ENCODE assay signal across 30 cellular contexts in the genomic region with DNA sequence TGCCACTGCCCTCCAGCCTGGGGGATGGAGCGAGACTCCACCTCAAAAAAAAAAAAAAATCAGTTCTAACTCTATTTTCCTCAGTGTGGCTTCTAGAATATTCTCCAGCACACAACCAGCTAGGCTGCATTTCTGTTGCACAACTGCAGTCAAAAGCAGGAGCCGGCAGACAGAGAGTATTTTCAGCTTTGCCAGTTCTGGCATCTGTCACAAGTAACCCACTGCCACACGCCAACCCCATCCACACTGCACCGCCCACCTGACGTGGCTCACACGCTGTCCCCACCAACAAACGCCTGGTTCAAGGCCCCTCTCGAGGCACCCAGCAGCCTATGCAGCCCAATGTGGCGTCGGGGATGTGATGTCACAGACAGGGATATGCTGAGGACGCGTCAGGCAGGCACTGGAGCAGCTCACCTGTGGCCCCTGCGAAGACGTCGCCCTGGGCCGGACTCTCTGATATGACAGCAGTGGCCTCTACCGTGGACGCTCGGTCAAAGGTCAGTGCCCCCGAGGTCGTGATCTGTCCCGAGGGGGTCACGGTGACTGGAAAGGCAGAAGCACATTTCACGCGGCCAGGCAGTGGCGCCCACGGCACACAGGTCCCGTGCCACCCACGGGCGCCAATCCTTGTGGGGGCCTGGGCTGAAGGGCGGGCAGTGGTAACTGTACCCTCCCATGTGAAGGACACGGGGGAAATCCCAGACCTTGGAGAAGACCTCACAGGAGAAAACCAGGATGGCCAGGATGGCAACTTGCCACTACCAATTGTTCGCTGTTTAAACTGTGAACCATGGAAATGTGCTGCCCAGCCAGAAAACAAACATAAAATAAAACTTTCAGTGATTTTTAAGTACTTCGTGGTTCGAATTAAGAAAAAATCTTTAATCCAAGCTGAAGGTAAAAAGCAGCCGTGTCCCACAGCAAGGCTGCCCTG. TPM values are rescaled to one million over a fixed set of nuclear protein-coding genes. Genes with fewer than 3 reads are reported as not detected.
DNase-seq lines count a peak whose midpoint lies in the region; ATAC-seq and TF ChIP-seq lines count a peak whose summit lies in the region.
"Had no signal": no experiment of that assay in that cellular context is flagged by ENCODE, and none has a peak within 500 bp of the region (broad histone marks: within the 10 kb centered on the region; RNA-seq: fewer than 3 reads in every experiment).

No MANE protein-coding gene starts in this region.

- H3K4me3 Mint-ChIP-seq in WTC11 = no peak overlapping the region
- no peak overlapping the region for H3K4me3 Mint-ChIP-seq in stimulated activated memory B cell treated with anti-CD40 and anti-IgM and Interleukin-4, amounts not matched to agents 10 μg/mL and 1 μg/mL and 100 μg/mL, for 72 hours
- no peak overlapping the region for H3K4me3 Mint-ChIP-seq in nephron progenitor cell
- H3K4me3 Mint-ChIP-seq: CD4-positive, alpha-beta memory T cell had no signal

- H3K27me3 Mint-ChIP-seq in WTC11 (ENCODE audit: low read depth) = no peaks in the 10 kb centered on the region
- no peaks in the 10 kb centered on the region for H3K27me3 Mint-ChIP-seq in stimulated activated memory B cell treated with anti-CD40 and anti-IgM and Interleukin-4, amounts not matched to agents 10 μg/mL and 1 μg/mL and 100 μg/mL, for 72 hours
- no peaks in the 10 kb centered on the region for H3K27me3 Mint-ChIP-seq in nephron progenitor cell (ENCODE audit: low read depth, poor library complexity)
- H3K27me3 Mint-ChIP-seq: CD4-positive, alpha-beta memory T cell had no signal

- no peaks in the 10 kb centered on the region for H3K27me3 ChIP-seq in liver (ENCODE audit: control insufficient read depth in 4 of 4, insufficient read depth in 4 of 4, low read length in 3 of 4)

- H3K4me3 ChIP-seq in HEK293 (ENCODE audit: low read depth, low read length) (no peak overlapping the region), liver (ENCODE audit: low read depth in 1 of 3, low read length in 3 of 3) (no peak overlapping the region)
- H3K4me3 ChIP-seq: A549, HAP-1 had no signal

- DNase-seq in WTC11 (ENCODE audit: low spot score) (no peak), LoVo (ENCODE audit: low spot score) (no peak), HuH-7.5 (ENCODE audit: low spot score) (no peak), nephron progenitor cell (no peak)
- DNase-seq: AML-193; C1 segment of cervical spinal cord; CD4-positive, alpha-beta memory T cell; COR-L47; DMS53; GOT3; IMR-90; NCI-H1048; NCI-H1417; NCI-H1694 treated with DMSO at 0.1 percent for 48 hours; NCI-H2081; NCI-H2171; NCI-H226; NCI-H510A; NCI-H69; RPMI8226; SIG-M5 had no signal

- no peak overlapping the region for H3K27ac ChIP-seq in HEK293 (ENCODE audit: extremely low read depth, low read depth, low read length)
- H3K27ac ChIP-seq in liver (ENCODE audit: low read depth in 1 of 2, low read length in 2 of 2) = peak overlapping the region; percentile 71 to 81
- H3K27ac ChIP-seq: A549, KMS-11 had no signal

- H3K9me3 Mint-ChIP-seq in WTC11 (no peaks in the 10 kb centered on the region), nephron progenitor cell (no peaks in the 10 kb centered on the region)
- peaks cover 2% of the 10 kb centered on the region for H3K9me3 Mint-ChIP-seq in stimulated activated memory B cell treated with anti-CD40 and anti-IgM and Interleukin-4, amounts not matched to agents 10 μg/mL and 1 μg/mL and 100 μg/mL, for 72 hours

- no peak for ATAC-seq in WTC11
- ATAC-seq in stimulated activated memory B cell treated with anti-CD40 and anti-IgM and Interleukin-4, amounts not matched to agents 10 μg/mL and 1 μg/mL and 100 μg/mL, for 72 hours = peak; percentile 34
- ATAC-seq: SK-N-SH treated with all-trans-retinoic acid at 6 μM for 48 hours had no signal

- peaks cover 66% of the 10 kb centered on the region for H3K36me3 Mint-ChIP-seq in WTC11
- peaks cover 56% of the 10 kb centered on the region for H3K36me3 Mint-ChIP-seq in stimulated activated memory B cell treated with anti-CD40 and anti-IgM and Interleukin-4, amounts not matched to agents 10 μg/mL and 1 μg/mL and 100 μg/mL, for 72 hours
- H3K36me3 Mint-ChIP-seq in nephron progenitor cell (ENCODE audit: low read depth) = peaks cover 60% of the 10 kb centered on the region

- no peaks in the 10 kb centered on the region for H3K4me1 ChIP-seq in HEK293 (ENCODE audit: control insufficient read depth, insufficient read depth, low read length)
- peaks cover 2 to 21% (median 13%) of the 10 kb centered on the region in 4 donors for H3K4me1 ChIP-seq in liver (ENCODE audit: control insufficient read depth in 4 of 4, insufficient read depth in 4 of 4, low read length in 3 of 4)
- H3K4me1 ChIP-seq: A549, HAP-1 had no signal

- H3K9me3 ChIP-seq in HEK293 (ENCODE audit: control insufficient read depth, insufficient read depth, low read depth, low read length) (no peaks in the 10 kb centered on the region), liver (ENCODE audit: control insufficient read depth in 4 of 4, low read length in 3 of 4) (no peaks in the 10 kb centered on the region)
- H3K9me3 ChIP-seq: A549, HAP-1 had no signal

- H3K4me1 Mint-ChIP-seq in WTC11 = peaks cover 17% of the 10 kb centered on the region
- H3K4me1 Mint-ChIP-seq in stimulated activated memory B cell treated with anti-CD40 and anti-IgM and Interleukin-4, amounts not matched to agents 10 μg/mL and 1 μg/mL and 100 μg/mL, for 72 hours = no peaks in the 10 kb centered on the region
- peaks cover 15% of the 10 kb centered on the region for H3K4me1 Mint-ChIP-seq in nephron progenitor cell

- TF ChIP-seq CTCF in HEK293 (tag by site-specific recombination; IDR thresholded peaks at IDR 0.05) (no peak), WTC11 (IDR thresholded peaks at IDR 0.05) (no peak), liver (IDR thresholded peaks at IDR 0.05; ENCODE audit: low read depth, low read length, missing input control) (no peak), nephron progenitor cell (IDR thresholded peaks at IDR 0.05) (no peak)

- WGBS in liver = 46% methylated on average over 36 of the region's 36 CpGs

- no peak overlapping the region for H3K9ac ChIP-seq in liver (ENCODE audit: low read depth in 1 of 2, low read length in 2 of 2)
- H3K9ac ChIP-seq: KMS-11 had no signal

- H3K36me3 ChIP-seq in HEK293 (ENCODE audit: control insufficient read depth in 2 of 2, insufficient read depth in 1 of 2, low read length in 2 of 2) (peaks cover 11 to 90% of the 10 kb centered on the region in 2 experiments; a peak in 2 of 3 replicates), liver (ENCODE audit: control insufficient read depth in 4 of 4, insufficient read depth in 3 of 4, low read depth in 1 of 4, low read length in 3 of 4) (peaks cover 9 to 37% (median 15%) of the 10 kb centered on the region in 4 donors)

- peak in 1 of 2 donors; percentile 22 for TF ChIP-seq RAD21 in liver (IDR thresholded peaks at IDR 0.05)

- H3K27ac Mint-ChIP-seq in WTC11 (0 out of 2 replicates have a peak overlapping the region, but pooled peaks have one; percentile 74), nephron progenitor cell (no peak overlapping the region)
- H3K27ac Mint-ChIP-seq in stimulated activated memory B cell treated with anti-CD40 and anti-IgM and Interleukin-4, amounts not matched to agents 10 μg/mL and 1 μg/mL and 100 μg/mL, for 72 hours = no peak overlapping the region
- H3K27ac Mint-ChIP-seq: CD4-positive, alpha-beta memory T cell had no signal

- CTCF ChIA-PET in HEK293 (lab: Yijun Ruan, JAX) = interaction anchor here (0.7 to 1.8 kb wide), 2 partner anchors 45 to 125 kb away, joined by 3 to 5 read pairs; no protein-coding TSS in a partner anchor
- CTCF ChIA-PET in WTC11 (lab: Charles Lee) = interaction anchor here (2.3 kb wide), 1 partner anchor 14 kb away, joined by 6 read pairs; no protein-coding TSS in a partner anchor

- POLR2A ChIA-PET in HEK293 (lab: Yijun Ruan, JAX) (no interaction called here), WTC11 (lab: Charles Lee) (interaction anchor here (0.6 to 0.9 kb wide), 2 partner anchors 10 to 15 kb away, joined by 4 to 5 read pairs; partner anchors contain the start of gene DEAF1)

TF ChIP-seq in HEK293, 187 proteins besides CTCF, POLR2A, EP300 and RAD21:
- TF ChIP-seq BCL11B (tag by site-specific recombination; IDR thresholded peaks at IDR 0.05; ENCODE audit: low read depth) (peak; percentile 74; the same call in 1 of the 2 replicates), BCL11A (tag by site-specific recombination; IDR thresholded peaks at IDR 0.05; ENCODE audit: low read depth) (0 out of 2 replicates have a peak, but pooled peaks have one; percentile 42), ZNF394 (tag by site-specific recombination; IDR thresholded peaks at IDR 0.05; ENCODE audit: borderline replicate concordance) (no peak)

TF ChIP-seq in WTC11, 78 proteins besides CTCF, POLR2A, EP300 and RAD21 (continues in another document):
- TF ChIP-seq GTF2I (CRISPR knock-in tag; conservative IDR thresholded peaks at IDR 0.05) = no peak

TF ChIP-seq in liver, 16 proteins besides CTCF, POLR2A, EP300 and RAD21:
- TF ChIP-seq HNF4A (conservative IDR thresholded peaks at IDR 0.05) (peak; percentile 86 to 93), RXRA (IDR thresholded peaks at IDR 0.05) (peak; percentile 96 to 100), HNF4G (IDR thresholded peaks at IDR 0.05) (peak; percentile 65), FOXA2 (IDR thresholded peaks at IDR 0.05) (no peak), SP1 (IDR thresholded peaks at IDR 0.05) (peak; percentile 70), NR2F2 (IDR thresholded peaks at IDR 0.05) (peak; percentile 78)
- TF ChIP-seq, protein P1, sequence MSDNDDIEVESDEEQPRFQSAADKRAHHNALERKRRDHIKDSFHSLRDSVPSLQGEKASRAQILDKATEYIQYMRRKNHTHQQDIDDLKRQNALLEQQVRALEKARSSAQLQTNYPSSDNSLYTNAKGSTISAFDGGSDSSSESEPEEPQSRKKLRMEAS (IDR thresholded peaks at IDR 0.05) = no peak
TF ChIP-seq in liver: peak in this region for 5.

RNA-seq across cellular contexts. Expression of gene DEAF1, which starts 15.5 kb away (rescaled TPM):
- total RNA-seq in WTC11 (2021) (62.2 to 85.3 TPM (median 81.1 TPM) in 3 replicates), liver (10 to 100 TPM in 1 of 2 donors, 1 to 10 TPM in 1; 9.6 to 11.4 TPM)
- polyA plus RNA-seq in liver = 10 to 100 TPM in 1 of 2 donors, 1 to 10 TPM in 1; 7.0 to 10.5 TPM

RNA-seq across cellular contexts. Expression of gene TMEM80, which starts 16.1 kb away (rescaled TPM):
- 23.4 to 28.4 TPM (median 24.5 TPM) in 3 replicates for total RNA-seq in WTC11 (2021)
- total RNA-seq in liver = 10 to 100 TPM in 1 of 2 donors, 1 to 10 TPM in 1; 5.1 to 11.1 TPM
- 10 to 100 TPM in 1 of 2 donors, 1 to 10 TPM in 1; 5.3 to 12.4 TPM for polyA plus RNA-seq in liver

RNA-seq across cellular contexts. Expression of gene EPS8L2, which starts 26.5 kb away (rescaled TPM):
- total RNA-seq in WTC11 (2021) (49.9 to 56.3 TPM (median 51.6 TPM) in 3 replicates), liver (100 to 1,000 TPM in 1 of 2 donors, 10 to 100 TPM in 1; 24.4 to 138 TPM)
- polyA plus RNA-seq in liver = 10 to 100 TPM; 62.2 to 63.2 TPM

RNA-seq across cellular contexts. Expression of gene DRD4, which starts 42.5 kb away (rescaled TPM):
- total RNA-seq in WTC11 (2021) (3.7 to 5.8 TPM (median 5.5 TPM) in 3 replicates), liver (not detected)
- polyA plus RNA-seq in liver = not detected
- total RNA-seq: Daoy, G401, IMR-90 had no signal
- polyA plus RNA-seq: A549; CD4-positive, alpha-beta memory T cell; IMR-90 had no signal

RNA-seq across cellular contexts. Expression of gene SCT, which starts 52.6 kb away (rescaled TPM):
- total RNA-seq in WTC11 (2021) = 2.3 to 3.3 TPM (median 2.9 TPM) in 3 replicates
- not detected for total RNA-seq in liver
- polyA plus RNA-seq in liver = not detected
- total RNA-seq: CD4-positive, alpha-beta memory T cell; Daoy; G401; IMR-90 had no signal
- polyA plus RNA-seq: A549; CD4-positive, alpha-beta memory T cell; IMR-90 had no signal
